In the genomic region with DNA sequence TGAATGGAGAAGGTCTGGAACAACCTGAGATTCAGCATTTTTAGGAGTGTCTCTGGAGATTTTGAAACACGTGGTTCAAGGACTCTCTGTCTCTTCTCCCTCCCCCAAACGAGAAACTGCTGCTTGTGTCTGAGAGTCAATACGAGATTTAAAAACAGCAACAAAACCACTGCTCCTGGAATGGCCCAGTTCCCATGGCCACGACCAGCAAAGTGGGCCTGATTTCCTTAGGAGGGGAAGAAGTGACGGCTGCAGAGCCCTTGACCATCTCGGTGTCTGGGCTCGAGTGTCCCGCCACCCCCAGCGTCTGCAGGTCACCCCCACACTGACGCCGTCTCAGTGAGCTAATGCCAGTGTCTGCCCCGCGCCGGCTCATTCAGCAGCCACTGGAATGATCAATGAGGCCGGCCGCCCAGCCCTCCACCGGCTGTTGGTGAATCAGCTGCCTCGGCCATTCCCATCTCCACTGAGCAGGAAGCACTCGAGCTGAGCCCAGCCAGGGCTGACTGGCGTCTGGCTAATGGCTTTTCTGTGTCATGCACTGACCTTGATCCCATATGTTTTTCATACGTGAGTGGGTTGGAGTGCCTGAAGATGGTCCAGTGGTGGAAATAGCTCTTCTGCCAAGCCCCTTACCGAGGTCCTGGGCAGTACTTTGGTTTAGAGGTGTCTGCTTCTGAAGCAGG, we compare ENCODE assay signal across 1 cellular context.
A peak's percentile ranks its signal among the peaks of the same experiment; 100 is the strongest.
TF ChIP-seq lines count a peak whose summit lies in the region.

No MANE protein-coding gene starts in this region.

TF ChIP-seq in HepG2, 621 proteins besides CTCF, POLR2A, EP300 and RAD21 (continued from another document and continues in another):
- TF ChIP-seq USF2 (IDR thresholded peaks at IDR 0.05; ENCODE audit: low read depth, low read length) (no peak), USF2 (CRISPR knock-in tag; IDR thresholded peaks at IDR 0.05; ENCODE audit: borderline replicate concordance) (no peak), TEAD2 (CRISPR knock-in tag; IDR thresholded peaks at IDR 0.05) (no peak), ZNF350 (CRISPR knock-in tag; IDR thresholded peaks at IDR 0.05; ENCODE audit: borderline replicate concordance, low read depth) (peak; percentile 50; the same call in 1 of the 2 replicates), ZBTB7B (CRISPR knock-in tag; IDR thresholded peaks at IDR 0.05) (peak; percentile 31; the same call in 1 of the 2 replicates), AKNA (CRISPR knock-in tag; IDR thresholded peaks at IDR 0.05; ENCODE audit: borderline replicate concordance) (no peak), JARID2 (CRISPR knock-in tag; IDR thresholded peaks at IDR 0.05; ENCODE audit: insufficient replicate concordance) (no peak), ADNP (CRISPR knock-in tag; IDR thresholded peaks at IDR 0.05) (no peak), ZBTB21 (CRISPR knock-in tag; IDR thresholded peaks at IDR 0.05) (no peak), ZNF816 (CRISPR knock-in tag; IDR thresholded peaks at IDR 0.05; ENCODE audit: borderline replicate concordance) (no peak), ZNF792 (CRISPR knock-in tag; IDR thresholded peaks at IDR 0.05) (peak; percentile 75), ZNF552 (CRISPR knock-in tag; IDR thresholded peaks at IDR 0.05; ENCODE audit: borderline replicate concordance) (no peak), NCOA1 (CRISPR knock-in tag; IDR thresholded peaks at IDR 0.05) (no peak), STAG1 (CRISPR knock-in tag; IDR thresholded peaks at IDR 0.05) (no peak), ZBTB7A (CRISPR knock-in tag; IDR thresholded peaks at IDR 0.05) (no peak), EZH2 (conservative IDR thresholded peaks at IDR 0.05; ENCODE audit: low read depth, low read length) (no peak), ZNF33B (CRISPR knock-in tag; IDR thresholded peaks at IDR 0.05) (no peak), HNRNPLL (IDR thresholded peaks at IDR 0.05; ENCODE audit: low read depth, low read length, poor library complexity, severe bottlenecking) (peak; percentile 48), ZNF501 (CRISPR knock-in tag; IDR thresholded peaks at IDR 0.05) (peak; percentile 59), ZBTB49 (CRISPR knock-in tag; IDR thresholded peaks at IDR 0.05; ENCODE audit: borderline replicate concordance) (no peak), HBP1 (CRISPR knock-in tag; IDR thresholded peaks at IDR 0.05; ENCODE audit: low read depth) (no peak), GABPB1 (CRISPR knock-in tag; IDR thresholded peaks at IDR 0.05) (peak; percentile 63), ZNF563 (CRISPR knock-in tag; IDR thresholded peaks at IDR 0.05) (no peak)
- TF ChIP-seq, protein P1, sequence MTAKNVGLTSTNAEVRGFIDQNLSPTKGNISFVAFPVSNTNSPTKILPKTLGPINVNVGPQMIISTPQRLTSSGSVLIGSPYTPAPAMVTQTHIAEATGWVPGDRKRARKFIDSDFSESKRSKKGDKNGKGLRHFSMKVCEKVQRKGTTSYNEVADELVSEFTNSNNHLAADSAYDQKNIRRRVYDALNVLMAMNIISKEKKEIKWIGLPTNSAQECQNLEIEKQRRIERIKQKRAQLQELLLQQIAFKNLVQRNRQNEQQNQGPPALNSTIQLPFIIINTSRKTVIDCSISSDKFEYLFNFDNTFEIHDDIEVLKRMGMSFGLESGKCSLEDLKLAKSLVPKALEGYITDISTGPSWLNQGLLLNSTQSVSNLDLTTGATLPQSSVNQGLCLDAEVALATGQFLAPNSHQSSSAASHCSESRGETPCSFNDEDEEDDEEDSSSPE (CRISPR knock-in tag; IDR thresholded peaks at IDR 0.05) = peak; percentile 50
- TF ChIP-seq, protein P2, sequence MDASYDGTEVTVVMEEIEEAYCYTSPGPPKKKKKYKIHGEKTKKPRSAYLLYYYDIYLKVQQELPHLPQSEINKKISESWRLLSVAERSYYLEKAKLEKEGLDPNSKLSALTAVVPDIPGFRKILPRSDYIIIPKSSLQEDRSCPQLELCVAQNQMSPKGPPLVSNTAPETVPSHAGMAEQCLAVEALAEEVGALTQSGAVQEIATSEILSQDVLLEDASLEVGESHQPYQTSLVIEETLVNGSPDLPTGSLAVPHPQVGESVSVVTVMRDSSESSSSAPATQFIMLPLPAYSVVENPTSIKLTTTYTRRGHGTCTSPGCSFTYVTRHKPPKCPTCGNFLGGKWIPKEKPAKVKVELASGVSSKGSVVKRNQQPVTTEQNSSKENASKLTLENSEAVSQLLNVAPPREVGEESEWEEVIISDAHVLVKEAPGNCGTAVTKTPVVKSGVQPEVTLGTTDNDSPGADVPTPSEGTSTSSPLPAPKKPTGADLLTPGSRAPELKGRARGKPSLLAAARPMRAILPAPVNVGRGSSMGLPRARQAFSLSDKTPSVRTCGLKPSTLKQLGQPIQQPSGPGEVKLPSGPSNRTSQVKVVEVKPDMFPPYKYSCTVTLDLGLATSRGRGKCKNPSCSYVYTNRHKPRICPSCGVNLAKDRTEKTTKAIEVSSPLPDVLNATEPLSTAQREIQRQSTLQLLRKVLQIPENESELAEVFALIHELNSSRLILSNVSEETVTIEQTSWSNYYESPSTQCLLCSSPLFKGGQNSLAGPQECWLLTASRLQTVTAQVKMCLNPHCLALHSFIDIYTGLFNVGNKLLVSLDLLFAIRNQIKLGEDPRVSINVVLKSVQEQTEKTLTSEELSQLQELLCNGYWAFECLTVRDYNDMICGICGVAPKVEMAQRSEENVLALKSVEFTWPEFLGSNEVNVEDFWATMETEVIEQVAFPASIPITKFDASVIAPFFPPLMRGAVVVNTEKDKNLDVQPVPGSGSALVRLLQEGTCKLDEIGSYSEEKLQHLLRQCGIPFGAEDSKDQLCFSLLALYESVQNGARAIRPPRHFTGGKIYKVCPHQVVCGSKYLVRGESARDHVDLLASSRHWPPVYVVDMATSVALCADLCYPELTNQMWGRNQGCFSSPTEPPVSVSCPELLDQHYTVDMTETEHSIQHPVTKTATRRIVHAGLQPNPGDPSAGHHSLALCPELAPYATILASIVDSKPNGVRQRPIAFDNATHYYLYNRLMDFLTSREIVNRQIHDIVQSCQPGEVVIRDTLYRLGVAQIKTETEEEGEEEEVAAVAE (CRISPR knock-in tag; IDR thresholded peaks at IDR 0.05; ENCODE audit: borderline replicate concordance) = peak; percentile 58; the same call in 1 of the 2 replicates
- TF ChIP-seq, protein P3, sequence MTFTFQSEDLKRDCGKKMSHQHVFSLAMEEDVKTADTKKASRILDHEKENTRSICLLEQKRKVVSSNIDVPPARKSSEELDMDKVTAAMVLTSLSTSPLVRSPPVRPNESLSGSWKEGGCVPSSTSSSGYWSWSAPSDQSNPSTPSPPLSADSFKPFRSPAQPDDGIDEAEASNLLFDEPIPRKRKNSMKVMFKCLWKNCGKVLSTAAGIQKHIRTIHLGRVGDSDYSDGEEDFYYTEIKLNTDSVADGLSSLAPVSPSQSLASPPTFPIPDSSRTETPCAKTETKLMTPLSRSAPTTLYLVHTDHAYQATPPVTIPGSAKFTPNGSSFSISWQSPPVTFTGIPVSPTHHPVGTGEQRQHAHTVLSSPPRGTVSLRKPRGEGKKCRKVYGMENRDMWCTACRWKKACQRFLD (CRISPR knock-in tag; IDR thresholded peaks at IDR 0.05; ENCODE audit: borderline replicate concordance) = no peak
- TF ChIP-seq, protein P4, sequence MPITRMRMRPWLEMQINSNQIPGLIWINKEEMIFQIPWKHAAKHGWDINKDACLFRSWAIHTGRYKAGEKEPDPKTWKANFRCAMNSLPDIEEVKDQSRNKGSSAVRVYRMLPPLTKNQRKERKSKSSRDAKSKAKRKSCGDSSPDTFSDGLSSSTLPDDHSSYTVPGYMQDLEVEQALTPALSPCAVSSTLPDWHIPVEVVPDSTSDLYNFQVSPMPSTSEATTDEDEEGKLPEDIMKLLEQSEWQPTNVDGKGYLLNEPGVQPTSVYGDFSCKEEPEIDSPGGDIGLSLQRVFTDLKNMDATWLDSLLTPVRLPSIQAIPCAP (CRISPR knock-in tag; IDR thresholded peaks at IDR 0.05; ENCODE audit: low read depth) = 0 out of 2 replicates have a peak, but pooled peaks have one; percentile 54
